1 cellular context compared by ENCODE assay signal in the genomic region with DNA sequence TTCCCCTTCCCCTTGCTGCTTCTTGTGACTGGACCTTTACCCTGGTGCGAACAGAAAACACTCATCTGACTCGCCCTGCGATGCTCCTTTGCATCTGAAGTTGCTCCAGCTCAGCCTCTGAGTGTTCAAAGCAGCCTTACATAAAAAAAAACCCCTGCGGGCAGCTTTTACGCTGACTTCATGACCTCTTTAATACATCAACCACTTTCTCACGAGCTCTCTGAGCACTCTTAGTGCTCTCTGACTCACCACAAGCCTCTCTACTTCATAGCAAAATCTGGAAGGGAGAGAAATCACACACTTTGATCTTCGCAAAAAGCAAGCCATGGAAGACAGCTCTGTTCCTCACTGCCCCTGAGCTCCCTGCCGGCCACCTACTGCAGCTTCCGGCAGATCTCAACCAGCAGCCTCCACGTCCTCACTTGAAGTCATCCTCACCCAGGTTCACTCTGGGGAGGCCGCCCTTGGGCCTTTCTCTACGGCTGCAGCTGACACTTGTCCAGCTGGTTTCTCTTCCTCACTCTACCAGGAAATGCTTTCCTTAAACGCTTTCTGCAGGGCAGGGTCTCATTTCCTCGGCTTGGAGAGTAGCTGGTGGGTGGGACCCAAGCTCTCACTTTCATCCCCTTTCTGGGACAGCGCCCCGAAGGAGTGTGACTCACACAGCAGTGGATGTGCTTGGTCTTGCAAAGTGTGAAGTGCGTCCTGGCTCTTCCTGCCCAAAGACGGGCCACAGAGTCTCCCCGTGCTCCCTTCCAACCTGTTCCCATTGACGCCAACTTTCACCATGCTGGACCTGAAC.
A peak's percentile ranks its signal among the peaks of the same experiment; 100 is the strongest.
TF ChIP-seq lines count a peak whose summit lies in the region.

No MANE protein-coding gene starts in this region.

TF ChIP-seq in HepG2, 621 proteins besides CTCF, POLR2A, EP300 and RAD21:
- TF ChIP-seq ZNF616 (CRISPR knock-in tag; IDR thresholded peaks at IDR 0.05; ENCODE audit: low read depth) (0 out of 2 replicates have a peak, but pooled peaks have one; percentile 42), HIVEP1 (CRISPR knock-in tag; IDR thresholded peaks at IDR 0.05) (0 out of 2 replicates have a peak, but pooled peaks have one; percentile 15), ZNF567 (CRISPR knock-in tag; IDR thresholded peaks at IDR 0.05; ENCODE audit: borderline replicate concordance) (0 out of 2 replicates have a peak, but pooled peaks have one; percentile 58), GATAD1 (CRISPR knock-in tag; IDR thresholded peaks at IDR 0.05) (0 out of 2 replicates have a peak, but pooled peaks have one; percentile 16), ZNF770 (CRISPR knock-in tag; IDR thresholded peaks at IDR 0.05) (peak; percentile 71), SAP130 (CRISPR knock-in tag; IDR thresholded peaks at IDR 0.05; ENCODE audit: low read depth) (peak; percentile 40), FOSL2 (CRISPR knock-in tag; IDR thresholded peaks at IDR 0.05) (peak; percentile 18; the same call in 1 of the 2 replicates), THAP11 (CRISPR knock-in tag; IDR thresholded peaks at IDR 0.05) (0 out of 2 replicates have a peak, but pooled peaks have one; percentile 19), YY1 (IDR thresholded peaks at IDR 0.05; ENCODE audit: insufficient read depth, insufficient replicate concordance, low read depth, low read length) (peak; percentile 1), ZNF7 (CRISPR knock-in tag; IDR thresholded peaks at IDR 0.05) (no peak), MED1 (CRISPR knock-in tag; IDR thresholded peaks at IDR 0.05) (no peak), ZNF225 (CRISPR knock-in tag; IDR thresholded peaks at IDR 0.05) (0 out of 2 replicates have a peak, but pooled peaks have one; percentile 38), KLF13 (CRISPR knock-in tag; IDR thresholded peaks at IDR 0.05) (no peak), ZNF263 (CRISPR knock-in tag; IDR thresholded peaks at IDR 0.05) (peak; percentile 60; the same call in 1 of the 2 replicates), ZMYM2 (CRISPR knock-in tag; IDR thresholded peaks at IDR 0.05) (no peak), KDM3A (CRISPR knock-in tag; IDR thresholded peaks at IDR 0.05; ENCODE audit: low read depth) (0 out of 2 replicates have a peak, but pooled peaks have one; percentile 11), ZNF354B (CRISPR knock-in tag; IDR thresholded peaks at IDR 0.05) (no peak), SMARCC2 (IDR thresholded peaks at IDR 0.05) (no peak), LCORL (IDR thresholded peaks at IDR 0.05) (no peak), LCORL (CRISPR knock-in tag; IDR thresholded peaks at IDR 0.05) (0 out of 2 replicates have a peak, but pooled peaks have one; percentile 21), MED13 (CRISPR knock-in tag; IDR thresholded peaks at IDR 0.05) (no peak)
- TF ChIP-seq, protein P1, sequence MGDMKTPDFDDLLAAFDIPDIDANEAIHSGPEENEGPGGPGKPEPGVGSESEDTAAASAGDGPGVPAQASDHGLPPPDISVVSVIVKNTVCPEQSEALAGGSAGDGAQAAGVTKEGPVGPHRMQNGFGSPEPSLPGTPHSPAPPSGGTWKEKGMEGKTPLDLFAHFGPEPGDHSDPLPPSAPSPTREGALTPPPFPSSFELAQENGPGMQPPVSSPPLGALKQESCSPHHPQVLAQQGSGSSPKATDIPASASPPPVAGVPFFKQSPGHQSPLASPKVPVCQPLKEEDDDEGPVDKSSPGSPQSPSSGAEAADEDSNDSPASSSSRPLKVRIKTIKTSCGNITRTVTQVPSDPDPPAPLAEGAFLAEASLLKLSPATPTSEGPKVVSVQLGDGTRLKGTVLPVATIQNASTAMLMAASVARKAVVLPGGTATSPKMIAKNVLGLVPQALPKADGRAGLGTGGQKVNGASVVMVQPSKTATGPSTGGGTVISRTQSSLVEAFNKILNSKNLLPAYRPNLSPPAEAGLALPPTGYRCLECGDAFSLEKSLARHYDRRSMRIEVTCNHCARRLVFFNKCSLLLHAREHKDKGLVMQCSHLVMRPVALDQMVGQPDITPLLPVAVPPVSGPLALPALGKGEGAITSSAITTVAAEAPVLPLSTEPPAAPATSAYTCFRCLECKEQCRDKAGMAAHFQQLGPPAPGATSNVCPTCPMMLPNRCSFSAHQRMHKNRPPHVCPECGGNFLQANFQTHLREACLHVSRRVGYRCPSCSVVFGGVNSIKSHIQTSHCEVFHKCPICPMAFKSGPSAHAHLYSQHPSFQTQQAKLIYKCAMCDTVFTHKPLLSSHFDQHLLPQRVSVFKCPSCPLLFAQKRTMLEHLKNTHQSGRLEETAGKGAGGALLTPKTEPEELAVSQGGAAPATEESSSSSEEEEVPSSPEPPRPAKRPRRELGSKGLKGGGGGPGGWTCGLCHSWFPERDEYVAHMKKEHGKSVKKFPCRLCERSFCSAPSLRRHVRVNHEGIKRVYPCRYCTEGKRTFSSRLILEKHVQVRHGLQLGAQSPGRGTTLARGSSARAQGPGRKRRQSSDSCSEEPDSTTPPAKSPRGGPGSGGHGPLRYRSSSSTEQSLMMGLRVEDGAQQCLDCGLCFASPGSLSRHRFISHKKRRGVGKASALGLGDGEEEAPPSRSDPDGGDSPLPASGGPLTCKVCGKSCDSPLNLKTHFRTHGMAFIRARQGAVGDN (CRISPR knock-in tag; IDR thresholded peaks at IDR 0.05): peak; percentile 55; the same call in 1 of the 2 replicates
- TF ChIP-seq, protein P2, sequence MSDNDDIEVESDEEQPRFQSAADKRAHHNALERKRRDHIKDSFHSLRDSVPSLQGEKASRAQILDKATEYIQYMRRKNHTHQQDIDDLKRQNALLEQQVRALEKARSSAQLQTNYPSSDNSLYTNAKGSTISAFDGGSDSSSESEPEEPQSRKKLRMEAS (IDR thresholded peaks at IDR 0.05): 0 out of 2 replicates have a peak, but pooled peaks have one; percentile 18
- TF ChIP-seq, protein P3, sequence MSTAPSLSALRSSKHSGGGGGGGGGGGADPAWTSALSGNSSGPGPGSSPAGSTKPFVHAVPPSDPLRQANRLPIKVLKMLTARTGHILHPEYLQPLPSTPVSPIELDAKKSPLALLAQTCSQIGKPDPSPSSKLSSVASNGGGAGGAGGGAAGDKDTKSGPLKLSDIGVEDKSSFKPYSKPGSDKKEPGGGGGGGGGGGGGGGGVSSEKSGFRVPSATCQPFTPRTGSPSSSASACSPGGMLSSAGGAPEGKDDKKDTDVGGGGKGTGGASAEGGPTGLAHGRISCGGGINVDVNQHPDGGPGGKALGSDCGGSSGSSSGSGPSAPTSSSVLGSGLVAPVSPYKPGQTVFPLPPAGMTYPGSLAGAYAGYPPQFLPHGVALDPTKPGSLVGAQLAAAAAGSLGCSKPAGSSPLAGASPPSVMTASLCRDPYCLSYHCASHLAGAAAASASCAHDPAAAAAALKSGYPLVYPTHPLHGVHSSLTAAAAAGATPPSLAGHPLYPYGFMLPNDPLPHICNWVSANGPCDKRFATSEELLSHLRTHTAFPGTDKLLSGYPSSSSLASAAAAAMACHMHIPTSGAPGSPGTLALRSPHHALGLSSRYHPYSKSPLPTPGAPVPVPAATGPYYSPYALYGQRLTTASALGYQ (CRISPR knock-in tag; IDR thresholded peaks at IDR 0.05): no peak
- TF ChIP-seq, protein P4, sequence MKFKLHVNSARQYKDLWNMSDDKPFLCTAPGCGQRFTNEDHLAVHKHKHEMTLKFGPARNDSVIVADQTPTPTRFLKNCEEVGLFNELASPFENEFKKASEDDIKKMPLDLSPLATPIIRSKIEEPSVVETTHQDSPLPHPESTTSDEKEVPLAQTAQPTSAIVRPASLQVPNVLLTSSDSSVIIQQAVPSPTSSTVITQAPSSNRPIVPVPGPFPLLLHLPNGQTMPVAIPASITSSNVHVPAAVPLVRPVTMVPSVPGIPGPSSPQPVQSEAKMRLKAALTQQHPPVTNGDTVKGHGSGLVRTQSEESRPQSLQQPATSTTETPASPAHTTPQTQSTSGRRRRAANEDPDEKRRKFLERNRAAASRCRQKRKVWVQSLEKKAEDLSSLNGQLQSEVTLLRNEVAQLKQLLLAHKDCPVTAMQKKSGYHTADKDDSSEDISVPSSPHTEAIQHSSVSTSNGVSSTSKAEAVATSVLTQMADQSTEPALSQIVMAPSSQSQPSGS (CRISPR knock-in tag; IDR thresholded peaks at IDR 0.05): no peak
